Comparison of ENCODE assay signal across 2 cellular contexts in the genomic region with DNA sequence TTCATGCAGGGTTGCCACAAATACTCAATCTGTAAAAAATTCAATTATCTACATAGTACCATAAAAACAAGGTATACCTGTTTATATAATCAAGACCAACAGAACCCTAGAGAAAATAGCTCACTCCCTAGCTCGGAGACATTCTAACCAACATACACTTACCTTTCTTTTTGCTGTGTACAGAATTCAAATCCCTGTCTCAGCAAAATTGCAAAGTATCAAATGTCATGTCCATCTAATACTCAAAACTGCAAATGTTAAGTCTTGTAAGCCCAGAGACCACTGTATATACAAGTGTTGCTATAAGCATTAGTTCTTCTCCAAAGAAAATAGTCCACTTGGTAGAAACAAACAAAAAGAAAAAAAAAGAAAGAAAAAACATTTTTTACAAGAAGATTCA.
TF ChIP-seq lines count a peak whose summit lies in the region.

No MANE protein-coding gene starts in this region.

TF ChIP-seq in HepG2, 621 proteins besides CTCF, POLR2A, EP300 and RAD21:
- TF ChIP-seq RBM22 (optimal IDR thresholded peaks at IDR 0.05; ENCODE audit: low read length) = no peak
- TF ChIP-seq ATF7 (IDR thresholded peaks at IDR 0.05) = no peak
- no peak for TF ChIP-seq ATF7 (CRISPR knock-in tag; IDR thresholded peaks at IDR 0.05)
- no peak for TF ChIP-seq NCOA5 (CRISPR knock-in tag; IDR thresholded peaks at IDR 0.05)
- peak; percentile 55 to 83 for TF ChIP-seq MAFK (conservative IDR thresholded peaks at IDR 0.05 in 1 of 2, IDR thresholded peaks at IDR 0.05 in 1 of 2; ENCODE audit: low read length in 2 of 2)
- TF ChIP-seq, protein P1, sequence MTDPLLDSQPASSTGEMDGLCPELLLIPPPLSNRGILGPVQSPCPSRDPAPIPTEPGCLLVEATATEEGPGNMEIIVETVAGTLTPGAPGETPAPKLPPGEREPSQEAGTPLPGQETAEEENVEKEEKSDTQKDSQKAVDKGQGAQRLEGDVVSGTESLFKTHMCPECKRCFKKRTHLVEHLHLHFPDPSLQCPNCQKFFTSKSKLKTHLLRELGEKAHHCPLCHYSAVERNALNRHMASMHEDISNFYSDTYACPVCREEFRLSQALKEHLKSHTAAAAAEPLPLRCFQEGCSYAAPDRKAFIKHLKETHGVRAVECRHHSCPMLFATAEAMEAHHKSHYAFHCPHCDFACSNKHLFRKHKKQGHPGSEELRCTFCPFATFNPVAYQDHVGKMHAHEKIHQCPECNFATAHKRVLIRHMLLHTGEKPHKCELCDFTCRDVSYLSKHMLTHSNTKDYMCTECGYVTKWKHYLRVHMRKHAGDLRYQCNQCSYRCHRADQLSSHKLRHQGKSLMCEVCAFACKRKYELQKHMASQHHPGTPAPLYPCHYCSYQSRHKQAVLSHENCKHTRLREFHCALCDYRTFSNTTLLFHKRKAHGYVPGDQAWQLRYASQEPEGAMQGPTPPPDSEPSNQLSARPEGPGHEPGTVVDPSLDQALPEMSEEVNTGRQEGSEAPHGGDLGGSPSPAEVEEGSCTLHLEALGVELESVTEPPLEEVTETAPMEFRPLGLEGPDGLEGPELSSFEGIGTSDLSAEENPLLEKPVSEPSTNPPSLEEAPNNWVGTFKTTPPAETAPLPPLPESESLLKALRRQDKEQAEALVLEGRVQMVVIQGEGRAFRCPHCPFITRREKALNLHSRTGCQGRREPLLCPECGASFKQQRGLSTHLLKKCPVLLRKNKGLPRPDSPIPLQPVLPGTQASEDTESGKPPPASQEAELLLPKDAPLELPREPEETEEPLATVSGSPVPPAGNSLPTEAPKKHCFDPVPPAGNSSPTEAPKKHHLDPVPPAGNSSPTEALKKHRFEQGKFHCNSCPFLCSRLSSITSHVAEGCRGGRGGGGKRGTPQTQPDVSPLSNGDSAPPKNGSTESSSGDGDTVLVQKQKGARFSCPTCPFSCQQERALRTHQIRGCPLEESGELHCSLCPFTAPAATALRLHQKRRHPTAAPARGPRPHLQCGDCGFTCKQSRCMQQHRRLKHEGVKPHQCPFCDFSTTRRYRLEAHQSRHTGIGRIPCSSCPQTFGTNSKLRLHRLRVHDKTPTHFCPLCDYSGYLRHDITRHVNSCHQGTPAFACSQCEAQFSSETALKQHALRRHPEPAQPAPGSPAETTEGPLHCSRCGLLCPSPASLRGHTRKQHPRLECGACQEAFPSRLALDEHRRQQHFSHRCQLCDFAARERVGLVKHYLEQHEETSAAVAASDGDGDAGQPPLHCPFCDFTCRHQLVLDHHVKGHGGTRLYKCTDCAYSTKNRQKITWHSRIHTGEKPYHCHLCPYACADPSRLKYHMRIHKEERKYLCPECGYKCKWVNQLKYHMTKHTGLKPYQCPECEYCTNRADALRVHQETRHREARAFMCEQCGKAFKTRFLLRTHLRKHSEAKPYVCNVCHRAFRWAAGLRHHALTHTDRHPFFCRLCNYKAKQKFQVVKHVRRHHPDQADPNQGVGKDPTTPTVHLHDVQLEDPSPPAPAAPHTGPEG (CRISPR knock-in tag; IDR thresholded peaks at IDR 0.05) = no peak
- peak; percentile 81 for TF ChIP-seq MAFF (IDR thresholded peaks at IDR 0.05; ENCODE audit: low read depth, low read length)
TF ChIP-seq in HepG2: peak in this region for 2.

TF ChIP-seq in K562, 482 proteins besides CTCF, POLR2A, EP300 and RAD21:
- TF ChIP-seq, protein P2, sequence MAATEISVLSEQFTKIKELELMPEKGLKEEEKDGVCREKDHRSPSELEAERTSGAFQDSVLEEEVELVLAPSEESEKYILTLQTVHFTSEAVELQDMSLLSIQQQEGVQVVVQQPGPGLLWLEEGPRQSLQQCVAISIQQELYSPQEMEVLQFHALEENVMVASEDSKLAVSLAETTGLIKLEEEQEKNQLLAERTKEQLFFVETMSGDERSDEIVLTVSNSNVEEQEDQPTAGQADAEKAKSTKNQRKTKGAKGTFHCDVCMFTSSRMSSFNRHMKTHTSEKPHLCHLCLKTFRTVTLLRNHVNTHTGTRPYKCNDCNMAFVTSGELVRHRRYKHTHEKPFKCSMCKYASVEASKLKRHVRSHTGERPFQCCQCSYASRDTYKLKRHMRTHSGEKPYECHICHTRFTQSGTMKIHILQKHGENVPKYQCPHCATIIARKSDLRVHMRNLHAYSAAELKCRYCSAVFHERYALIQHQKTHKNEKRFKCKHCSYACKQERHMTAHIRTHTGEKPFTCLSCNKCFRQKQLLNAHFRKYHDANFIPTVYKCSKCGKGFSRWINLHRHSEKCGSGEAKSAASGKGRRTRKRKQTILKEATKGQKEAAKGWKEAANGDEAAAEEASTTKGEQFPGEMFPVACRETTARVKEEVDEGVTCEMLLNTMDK (IDR thresholded peaks at IDR 0.05; ENCODE audit: borderline replicate concordance, insufficient read depth, low read depth, low read length, poor library complexity, severe bottlenecking) = no peak
- no peak for TF ChIP-seq CHCHD3 (CRISPR knock-in tag; IDR thresholded peaks at IDR 0.05)
- TF ChIP-seq, protein P3, sequence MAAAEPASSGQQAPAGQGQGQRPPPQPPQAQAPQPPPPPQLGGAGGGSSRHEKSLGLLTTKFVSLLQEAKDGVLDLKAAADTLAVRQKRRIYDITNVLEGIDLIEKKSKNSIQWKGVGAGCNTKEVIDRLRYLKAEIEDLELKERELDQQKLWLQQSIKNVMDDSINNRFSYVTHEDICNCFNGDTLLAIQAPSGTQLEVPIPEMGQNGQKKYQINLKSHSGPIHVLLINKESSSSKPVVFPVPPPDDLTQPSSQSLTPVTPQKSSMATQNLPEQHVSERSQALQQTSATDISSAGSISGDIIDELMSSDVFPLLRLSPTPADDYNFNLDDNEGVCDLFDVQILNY (CRISPR knock-in tag; IDR thresholded peaks at IDR 0.05) = no peak
- TF ChIP-seq MAFK (IDR thresholded peaks at IDR 0.05; ENCODE audit: low read length) = peak; percentile 19; the same call in 1 of the 2 replicates
- no peak for TF ChIP-seq ETV5 (CRISPR knock-in tag; IDR thresholded peaks at IDR 0.05; ENCODE audit: low read depth)
- no peak for TF ChIP-seq BRD9 (IDR thresholded peaks at IDR 0.05; ENCODE audit: low read depth, partially characterized antibody)
- peak; percentile 31; the same call in 1 of the 2 replicates for TF ChIP-seq MAFF (IDR thresholded peaks at IDR 0.05; ENCODE audit: low read length)
- TF ChIP-seq, protein P4, sequence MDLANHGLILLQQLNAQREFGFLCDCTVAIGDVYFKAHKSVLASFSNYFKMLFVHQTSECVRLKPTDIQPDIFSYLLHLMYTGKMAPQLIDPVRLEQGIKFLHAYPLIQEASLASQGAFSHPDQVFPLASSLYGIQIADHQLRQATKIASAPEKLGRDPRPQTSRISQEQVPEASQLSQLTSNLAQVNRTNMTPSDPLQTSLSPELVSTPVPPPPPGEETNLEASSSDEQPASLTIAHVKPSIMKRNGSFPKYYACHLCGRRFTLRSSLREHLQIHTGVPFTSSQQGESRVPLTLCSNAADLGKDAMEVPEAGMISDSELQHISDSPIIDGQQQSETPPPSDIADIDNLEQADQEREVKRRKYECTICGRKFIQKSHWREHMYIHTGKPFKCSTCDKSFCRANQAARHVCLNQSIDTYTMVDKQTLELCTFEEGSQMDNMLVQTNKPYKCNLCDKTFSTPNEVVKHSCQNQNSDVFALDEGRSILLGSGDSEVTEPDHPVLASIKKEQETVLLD (IDR thresholded peaks at IDR 0.05) = no peak
- TF ChIP-seq LCOR (CRISPR knock-in tag; IDR thresholded peaks at IDR 0.05) = no peak
- TF ChIP-seq, protein P5, sequence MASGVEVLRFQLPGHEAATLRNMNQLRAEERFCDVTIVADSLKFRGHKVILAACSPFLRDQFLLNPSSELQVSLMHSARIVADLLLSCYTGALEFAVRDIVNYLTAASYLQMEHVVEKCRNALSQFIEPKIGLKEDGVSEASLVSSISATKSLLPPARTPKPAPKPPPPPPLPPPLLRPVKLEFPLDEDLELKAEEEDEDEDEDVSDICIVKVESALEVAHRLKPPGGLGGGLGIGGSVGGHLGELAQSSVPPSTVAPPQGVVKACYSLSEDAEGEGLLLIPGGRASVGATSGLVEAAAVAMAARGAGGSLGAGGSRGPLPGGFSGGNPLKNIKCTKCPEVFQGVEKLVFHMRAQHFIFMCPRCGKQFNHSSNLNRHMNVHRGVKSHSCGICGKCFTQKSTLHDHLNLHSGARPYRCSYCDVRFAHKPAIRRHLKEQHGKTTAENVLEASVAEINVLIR (CRISPR knock-in tag; IDR thresholded peaks at IDR 0.05) = no peak
- TF ChIP-seq EZH2 (IDR thresholded peaks at IDR 0.05; ENCODE audit: borderline replicate concordance, low read depth, low read length) = no peak
- TF ChIP-seq MAFG (tag; conservative IDR thresholded peaks at IDR 0.05) = 0 out of 2 replicates have a peak, but pooled peaks have one; percentile 21
- TF ChIP-seq, protein P6, sequence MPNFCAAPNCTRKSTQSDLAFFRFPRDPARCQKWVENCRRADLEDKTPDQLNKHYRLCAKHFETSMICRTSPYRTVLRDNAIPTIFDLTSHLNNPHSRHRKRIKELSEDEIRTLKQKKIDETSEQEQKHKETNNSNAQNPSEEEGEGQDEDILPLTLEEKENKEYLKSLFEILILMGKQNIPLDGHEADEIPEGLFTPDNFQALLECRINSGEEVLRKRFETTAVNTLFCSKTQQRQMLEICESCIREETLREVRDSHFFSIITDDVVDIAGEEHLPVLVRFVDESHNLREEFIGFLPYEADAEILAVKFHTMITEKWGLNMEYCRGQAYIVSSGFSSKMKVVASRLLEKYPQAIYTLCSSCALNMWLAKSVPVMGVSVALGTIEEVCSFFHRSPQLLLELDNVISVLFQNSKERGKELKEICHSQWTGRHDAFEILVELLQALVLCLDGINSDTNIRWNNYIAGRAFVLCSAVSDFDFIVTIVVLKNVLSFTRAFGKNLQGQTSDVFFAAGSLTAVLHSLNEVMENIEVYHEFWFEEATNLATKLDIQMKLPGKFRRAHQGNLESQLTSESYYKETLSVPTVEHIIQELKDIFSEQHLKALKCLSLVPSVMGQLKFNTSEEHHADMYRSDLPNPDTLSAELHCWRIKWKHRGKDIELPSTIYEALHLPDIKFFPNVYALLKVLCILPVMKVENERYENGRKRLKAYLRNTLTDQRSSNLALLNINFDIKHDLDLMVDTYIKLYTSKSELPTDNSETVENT (CRISPR knock-in tag; IDR thresholded peaks at IDR 0.05) = no peak
- TF ChIP-seq PTRF (tag; IDR thresholded peaks at IDR 0.05) = no peak
- no peak for TF ChIP-seq NFIC (IDR thresholded peaks at IDR 0.05)
- TF ChIP-seq C11orf30 (IDR thresholded peaks at IDR 0.05; ENCODE audit: low read depth) = peak; percentile 37; the same call in 1 of the 2 replicates
- TF ChIP-seq EP400 (IDR thresholded peaks at IDR 0.05) = no peak
- no peak for TF ChIP-seq RBBP5 (IDR thresholded peaks at IDR 0.05; ENCODE audit: borderline replicate concordance, insufficient read depth, low read length, poor library complexity, severe bottlenecking)
- TF ChIP-seq ZNF316 (IDR thresholded peaks at IDR 0.05) = peak; percentile 64
TF ChIP-seq in K562: peak in this region for 5.
